Comparison of ENCODE assay signal across 1 cellular context in genomic region chr3:178623666-178624255, GRCh38.
TF ChIP-seq lines count a peak whose summit lies in the region.

No MANE protein-coding gene starts in this region.

TF ChIP-seq in K562, 482 proteins besides CTCF, POLR2A, EP300 and RAD21 (continued from another document):
- TF ChIP-seq ZFP91 (CRISPR knock-in tag; IDR thresholded peaks at IDR 0.05) = no peak
TF ChIP-seq in K562: peak in this region for 1.
